ENCODE assay signal across 13 cellular contexts in genomic region chr3:17759901-17760300, GRCh38.
"Had no signal": no experiment of that assay in that cellular context is flagged by ENCODE, and none has a peak within 500 bp of the region (broad histone marks: within the 10 kb centered on the region; RNA-seq: fewer than 3 reads in every experiment).

No MANE protein-coding gene starts in this region.

- H3K36me3 ChIP-seq: lower lobe of right lung, tibial nerve had no signal

- H3K4me1 Mint-ChIP-seq: neural crest cell; stimulated activated effector memory CD8-positive, alpha-beta T cell treated with anti-CD3 and anti-CD28 coated beads, Interleukin-12 subunit alpha, Interleukin-12 subunit beta, amount 100 ng/mL, for 72 hours had no signal

- H3K27me3 ChIP-seq: tibial nerve had no signal

- H3K4me3 Mint-ChIP-seq: activated CD4-positive, alpha-beta T cell treated with anti-CD3 and anti-CD28 coated beads, Interleukin-2, amount 10 ng/mL, durations not matched to agents 7 days and 5 days; activated naive CD4-positive, alpha-beta T cell treated with anti-CD3 and anti-CD28 coated beads, Interleukin-2, amount 10 ng/mL, durations not matched to agents 7 days and 5 days; mesothelial cell of epicardium; neural crest cell; stimulated activated effector memory CD8-positive, alpha-beta T cell treated with anti-CD3 and anti-CD28 coated beads, Interleukin-12 subunit alpha, Interleukin-12 subunit beta, amount 100 ng/mL, for 72 hours had no signal

- DNase-seq: activated CD4-positive, alpha-beta T cell treated with anti-CD3 and anti-CD28 coated beads, Interleukin-2, amount 10 ng/mL, durations not matched to agents 7 days and 5 days; activated CD4-positive, CD25-positive, alpha-beta regulatory T cell; activated CD8-positive, alpha-beta memory T cell treated with anti-CD3 and anti-CD28 coated beads for 24 hours; activated naive CD4-positive, alpha-beta T cell treated with anti-CD3 and anti-CD28 coated beads, Interleukin-2, amount 10 ng/mL, durations not matched to agents 7 days and 5 days; left cardiac atrium; lower lobe of right lung; retina; small intestine; T-helper 2 cell had no signal

- H3K27ac Mint-ChIP-seq: activated CD4-positive, alpha-beta T cell treated with anti-CD3 and anti-CD28 coated beads, Interleukin-2, amount 10 ng/mL, durations not matched to agents 7 days and 5 days; activated naive CD4-positive, alpha-beta T cell treated with anti-CD3 and anti-CD28 coated beads, Interleukin-2, amount 10 ng/mL, durations not matched to agents 7 days and 5 days; mesothelial cell of epicardium; stimulated activated effector memory CD8-positive, alpha-beta T cell treated with anti-CD3 and anti-CD28 coated beads, Interleukin-12 subunit alpha, Interleukin-12 subunit beta, amount 100 ng/mL, for 72 hours had no signal

- H3K27ac ChIP-seq: lower lobe of right lung, tibial nerve had no signal

- H3K9me3 ChIP-seq: lower lobe of right lung, tibial nerve had no signal

- H3K4me1 ChIP-seq: lower lobe of right lung, tibial nerve had no signal

- ATAC-seq: left cardiac atrium; lower lobe of right lung; stimulated activated effector memory CD8-positive, alpha-beta T cell treated with anti-CD3 and anti-CD28 coated beads, Interleukin-12 subunit alpha, Interleukin-12 subunit beta, amount 100 ng/mL, for 72 hours had no signal

- H3K4me3 ChIP-seq: lower lobe of right lung, tibial nerve had no signal

- H3K9me3 Mint-ChIP-seq: activated CD4-positive, alpha-beta T cell treated with anti-CD3 and anti-CD28 coated beads, Interleukin-2, amount 10 ng/mL, durations not matched to agents 7 days and 5 days; activated naive CD4-positive, alpha-beta T cell treated with anti-CD3 and anti-CD28 coated beads, Interleukin-2, amount 10 ng/mL, durations not matched to agents 7 days and 5 days; mesothelial cell of epicardium; stimulated activated effector memory CD8-positive, alpha-beta T cell treated with anti-CD3 and anti-CD28 coated beads, Interleukin-12 subunit alpha, Interleukin-12 subunit beta, amount 100 ng/mL, for 72 hours had no signal
